Comparison of ENCODE assay signal across 8 cellular contexts in the genomic region with DNA sequence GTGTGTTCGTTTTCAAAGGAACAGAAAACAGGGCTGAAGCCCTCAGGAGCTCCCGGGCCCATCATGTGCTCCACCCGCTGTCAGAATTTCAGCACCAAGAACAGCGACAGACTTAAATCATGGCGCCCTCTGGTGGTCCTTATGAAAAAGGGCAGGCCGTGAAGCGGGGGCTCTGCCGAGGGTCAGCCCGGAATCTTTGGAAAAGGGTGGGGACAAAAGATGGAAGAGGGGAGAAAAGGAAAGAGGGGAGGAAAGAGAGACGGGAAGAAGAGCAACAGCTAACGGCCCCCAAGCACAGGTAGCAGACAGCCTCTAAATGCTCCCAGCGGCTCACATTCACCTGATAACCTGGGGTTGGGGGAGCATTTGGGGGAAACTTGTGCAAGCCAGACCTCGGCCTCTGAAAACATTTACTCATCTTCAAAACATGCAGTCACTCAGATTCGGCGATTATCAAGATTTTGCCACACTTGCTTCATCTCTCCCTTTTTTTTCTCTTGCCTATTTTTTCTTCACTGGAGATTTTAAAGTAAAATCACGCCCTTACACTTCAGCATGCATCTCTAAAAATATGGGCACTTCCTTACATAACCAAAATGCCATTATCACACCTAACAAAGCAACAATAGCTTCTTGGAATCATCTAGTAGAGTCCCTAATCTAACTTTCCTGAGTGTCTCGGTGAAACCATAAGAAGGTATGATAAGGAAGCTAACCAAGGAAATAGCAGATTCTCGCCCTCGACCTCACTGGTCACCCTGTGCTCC. TPM values are rescaled to one million over a fixed set of nuclear protein-coding genes. Genes with fewer than 3 reads are reported as not detected.
A peak's percentile ranks its signal among the peaks of the same experiment; 100 is the strongest.
DNase-seq lines count a peak whose midpoint lies in the region; ATAC-seq and FAIRE-seq lines count a peak whose summit lies in the region.

No MANE protein-coding gene starts in this region.

- peaks cover 28% of the 10 kb centered on the region for H3K27me3 Mint-ChIP-seq in activated naive CD4-positive, alpha-beta T cell treated with anti-CD3 and anti-CD28 coated beads for 36 hours (ENCODE audit: low read depth)

- H3K27ac Mint-ChIP-seq in activated naive CD4-positive, alpha-beta T cell treated with anti-CD3 and anti-CD28 coated beads for 36 hours, result no peak overlapping the region

- H3K36me3 Mint-ChIP-seq in activated naive CD4-positive, alpha-beta T cell treated with anti-CD3 and anti-CD28 coated beads for 36 hours (ENCODE audit: low read depth), result no peaks in the 10 kb centered on the region

- FAIRE-seq in G401.6 (lab: Jason Lieb, UNC), result peak; percentile 71
- FAIRE-seq in RCC 7860 (lab: Jason Lieb, UNC), result no peak

- H3K4me1 Mint-ChIP-seq in activated naive CD4-positive, alpha-beta T cell treated with anti-CD3 and anti-CD28 coated beads for 36 hours (ENCODE audit: low read depth), result no peaks in the 10 kb centered on the region

- DNase-seq in HuH-7.5 (ENCODE audit: low spot score) (peak; percentile 75), RCC 7860 (ENCODE audit: low spot score) (peak; percentile 51), glomerular endothelial cell (ENCODE audit: extremely low read depth, low read depth, low spot score) (peak; percentile 39), pulmonary artery endothelial cell (ENCODE audit: low read depth, low spot score) (peak; percentile 7), OCI-M2 (lab: John Stamatoyannopoulos, UW; ENCODE audit: unreplicated experiment) (no peak)
- peak; percentile 61 for DNase-seq in activated naive CD4-positive, alpha-beta T cell treated with anti-CD3 and anti-CD28 coated beads for 36 hours

- CTCF ChIA-PET in activated naive CD4-positive, alpha-beta T cell treated with anti-CD3 and anti-CD28 coated beads for 36 hours (lab: Charles Lee), result interaction anchor here (0.7 to 3.4 kb wide), 6 partner anchors 15 to 296 kb away, joined by 3 to 14 read pairs (median 5); no protein-coding TSS in a partner anchor

- intact Hi-C loops in activated naive CD4-positive, alpha-beta T cell treated with anti-CD3 and anti-CD28 coated beads for 36 hours (cut with micrococcal nuclease), result loop anchor here (2.0 kb wide), 2 partner anchors 184 to 296 kb away; no protein-coding TSS in a partner anchor

- no peak for ATAC-seq in GM19023 (IDR thresholded peaks at IDR 0.05; ENCODE audit: unreplicated experiment)

- no peak overlapping the region for H3K4me3 Mint-ChIP-seq in activated naive CD4-positive, alpha-beta T cell treated with anti-CD3 and anti-CD28 coated beads for 36 hours

- H3K9me3 Mint-ChIP-seq in activated naive CD4-positive, alpha-beta T cell treated with anti-CD3 and anti-CD28 coated beads for 36 hours, result peaks cover 4% of the 10 kb centered on the region

RNA-seq across cellular contexts. Expression of gene MAN2B2, which starts 28.1 kb away (rescaled TPM):
- 10 to 100 TPM; 12.7 to 12.8 TPM for total RNA-seq in activated naive CD4-positive, alpha-beta T cell treated with anti-CD3 and anti-CD28 coated beads for 36 hours
- total RNA-seq in glomerular endothelial cell (58.0 and 78.2 TPM in 2 replicates), pulmonary artery endothelial cell (15.3 and 16.3 TPM in 2 replicates)
